In the genomic region with DNA sequence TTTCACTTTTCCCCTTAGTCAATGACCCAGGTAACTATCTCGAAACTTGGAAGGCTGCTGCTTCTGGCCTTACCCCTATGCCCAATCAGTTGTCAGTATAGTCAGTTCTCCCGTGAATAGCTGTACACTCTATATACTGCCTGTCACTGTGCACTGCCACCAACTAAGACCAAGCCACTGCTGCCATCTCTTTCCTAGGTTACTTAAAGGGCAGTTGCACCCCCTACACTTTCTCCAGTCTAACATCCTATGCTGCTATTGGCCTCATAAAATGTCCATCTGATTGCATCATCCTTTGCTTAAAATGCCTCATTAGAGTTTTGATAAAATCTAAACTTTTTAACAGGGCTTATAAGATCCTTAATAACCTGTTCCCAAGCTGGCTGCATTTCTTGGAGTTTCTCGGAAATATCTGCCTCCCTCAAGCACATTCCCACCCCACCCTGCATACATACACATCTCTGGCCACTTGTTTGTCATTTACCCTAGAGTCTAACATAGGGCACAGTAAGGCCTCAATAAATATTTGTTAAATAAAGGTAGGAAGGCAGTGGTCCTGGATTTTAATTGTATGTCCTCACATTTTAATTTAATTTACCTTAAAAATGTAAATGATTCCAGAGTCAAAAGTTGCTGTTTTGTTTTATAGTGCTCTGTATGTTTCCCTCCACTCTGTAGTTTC, we compare ENCODE assay signal across 1 cellular context.
TF ChIP-seq lines count a peak whose summit lies in the region.

No MANE protein-coding gene starts in this region.

TF ChIP-seq in GM12878, 131 proteins besides CTCF, POLR2A, EP300 and RAD21 (continued from another document):
- TF ChIP-seq YY1 (IDR thresholded peaks at IDR 0.05; ENCODE audit: low read depth, low read length) (no peak), CEBPB (IDR thresholded peaks at IDR 0.05; ENCODE audit: borderline replicate concordance in 1 of 2, low read depth in 2 of 2, low read length in 2 of 2) (peak; percentile 61 to 63; a peak in 1 of 4 replicates)
